ENCODE assay signal across 10 cellular contexts in genomic region chr11:27934830-27935145, GRCh38.
DNase-seq lines count a peak whose midpoint lies in the region; TF ChIP-seq lines count a peak whose summit lies in the region.
"Had no signal": no experiment of that assay in that cellular context is flagged by ENCODE, and none has a peak within 500 bp of the region (broad histone marks: within the 10 kb centered on the region; RNA-seq: fewer than 3 reads in every experiment).

No MANE protein-coding gene starts in this region.

- no peak overlapping the region for H3K56ac ChIP-seq in H9 (ENCODE audit: insufficient read length, low read depth, low read length)

- peaks cover 20 to 23% of the 10 kb centered on the region in 2 experiments for H3K9me3 Mint-ChIP-seq in H9

- H4K20me1 ChIP-seq in H9 (ENCODE audit: control insufficient read depth, insufficient read depth, insufficient read length), result no peaks in the 10 kb centered on the region

- peaks cover 5 to 14% of the 10 kb centered on the region in 2 experiments for H3K4me1 Mint-ChIP-seq in H9

- no peak overlapping the region for H4K8ac ChIP-seq in H9 (replicated peaks; ENCODE audit: insufficient read length, low read depth, low read length)

- H3K79me2 ChIP-seq in H9 (ENCODE audit: insufficient read depth, low read length), result no peaks in the 10 kb centered on the region

- H2BK12ac ChIP-seq in H9 (ENCODE audit: insufficient read length, low read depth, low read length), result no peak overlapping the region

- H3K23me2 ChIP-seq in H9 (ENCODE audit: insufficient read length, low read depth, low read length, poor library complexity, severe bottlenecking), result no peaks in the 10 kb centered on the region

- H3K36me3 Mint-ChIP-seq in H9 (ENCODE audit: insufficient read depth in 1 of 3, low read depth in 3 of 3), result peaks cover 11 to 14% (median 12%) of the 10 kb centered on the region in 3 experiments

- no peak overlapping the region for H4K91ac ChIP-seq in H9 (ENCODE audit: insufficient read length, low read depth, low read length)

- no peak overlapping the region for H3K4ac ChIP-seq in H9 (ENCODE audit: low read depth, low read length)

- no peak overlapping the region for H2BK15ac ChIP-seq in H9 (ENCODE audit: low read depth, low read length)

- no peak overlapping the region for H2BK120ac ChIP-seq in H9 (ENCODE audit: low read depth, low read length, poor library complexity, severe bottlenecking)

- H2BK5ac ChIP-seq in H9 (ENCODE audit: insufficient read length, low read length), result no peak overlapping the region

- no peak overlapping the region for H3K23ac ChIP-seq in H9 (ENCODE audit: insufficient read length, low read depth, low read length)

- no peaks in the 10 kb centered on the region for H3K4me1 ChIP-seq in H9 (ENCODE audit: insufficient read depth, low read length)

- TF ChIP-seq CTCF in H9 (conservative IDR thresholded peaks at IDR 0.05) (no peak), foreskin fibroblast (IDR thresholded peaks at IDR 0.05; ENCODE audit: low read depth, low read length) (no peak), GM13977 (IDR thresholded peaks at IDR 0.05; ENCODE audit: extremely low read depth, insufficient read depth, missing control alignments) (no peak)

- no peak overlapping the region for H3K4me2 ChIP-seq in H9 (ENCODE audit: insufficient read depth, insufficient read length, low read length)

- no peaks in the 10 kb centered on the region for H3K79me1 ChIP-seq in H9 (ENCODE audit: insufficient read depth, low read depth, low read length, poor library complexity, severe bottlenecking)

- WGBS in H9 (ENCODE audit: extremely low coverage, insufficient read length, low lambda C conversion rate), result no CpG with 5 or more reads among the region's 7 CpGs

- in situ Hi-C loops in GM13977 (cut with MboI; ENCODE audit: low pct_unique_long_range_greater_than_20kb, low sequenced_read_pairs, unreplicated experiment), result no loop called here

- H3K27ac Mint-ChIP-seq in H9, result no peak overlapping the region

- H3K4me3 ChIP-seq in foreskin fibroblast (ENCODE audit: low read depth in 1 of 2, low read length in 2 of 2), result peak overlapping the region in 1 of 2 donors; percentile 7
- H3K4me3 ChIP-seq: cardiac muscle cell had no signal

- peak overlapping the region; percentile 41 for H4K5ac ChIP-seq in H9 (ENCODE audit: insufficient read length, low read depth, low read length)

- no peak overlapping the region for H3K18ac ChIP-seq in H9 (ENCODE audit: insufficient read length, low read depth, low read length)

- no peaks in the 10 kb centered on the region for H3K9me3 ChIP-seq in H9 (ENCODE audit: control insufficient read depth, low read depth, low read length)

- H3K14ac ChIP-seq in H9 (ENCODE audit: insufficient read depth, low read length), result no peak overlapping the region

- no peaks in the 10 kb centered on the region for H3K27me3 ChIP-seq in H9 (ENCODE audit: insufficient read depth, low read length)
- H3K27me3 ChIP-seq: cardiac muscle cell had no signal

- no peak overlapping the region for H2AFZ ChIP-seq in H9 (ENCODE audit: low read length)

- H3K9ac ChIP-seq in H9 (ENCODE audit: extremely low read depth, insufficient read length, low read length), result no peak overlapping the region

- peaks cover 8% of the 10 kb centered on the region for H3K27me3 Mint-ChIP-seq in H9 (ENCODE audit: low read depth)

- DNase-seq in H9 (no peak), SW 1271 (lab: John Stamatoyannopoulos, UW) (peak; percentile 68 to 89), foreskin fibroblast (peak; percentile 84), smooth muscle cell of the brain vasculature (ENCODE audit: low read depth, low spot score) (peak; percentile 67), substantia nigra (lab: John Stamatoyannopoulos, UW) (no peak), GM13977 (ENCODE audit: low spot score) (no peak)
- no peak for DNase-seq in activated CD8-positive, alpha-beta memory T cell treated with anti-CD3 and anti-CD28 coated beads, Interleukin-2, amount 50 U/mL, for 48 hours
- DNase-seq: activated CD4-positive, alpha-beta T cell treated with anti-CD3 and anti-CD28 coated beads, Interleukin-2, amount 50 U/mL, for 48 hours; NCI-H1048 had no signal

- no peak overlapping the region for H3T11ph ChIP-seq in H9 (ENCODE audit: low read length)

- no peak overlapping the region for H2AK5ac ChIP-seq in H9 (ENCODE audit: insufficient read length, low read length)

- H3K27ac ChIP-seq in H9 (ENCODE audit: insufficient read length, low read depth, low read length), result no peak overlapping the region
- H3K27ac ChIP-seq in substantia nigra (ENCODE audit: low read depth, low read length, poor library complexity, severe bottlenecking), result no peak overlapping the region
- H3K27ac ChIP-seq: cardiac muscle cell had no signal

- H2BK20ac ChIP-seq in H9 (ENCODE audit: low read depth, low read length, poor library complexity, severe bottlenecking), result no peak overlapping the region

- H3K4me3 Mint-ChIP-seq in H9, result no peak overlapping the region

Comparison
In these comparisons a context has a peak if more than half of its experiments do, and no peak if none do; other contexts are left out.
1. DNase-seq: peak in SW 1271 (2 of 2), foreskin fibroblast (2 of 2) and smooth muscle cell of the brain vasculature (single experiment); none in H9 (single experiment), activated CD8-positive, alpha-beta memory T cell treated with anti-CD3 and anti-CD28 coated beads, Interleukin-2, amount 50 U/mL, for 48 hours (single experiment), substantia nigra (0 of 49) and GM13977 (single experiment).